Comparison of ENCODE assay signal across 11 cellular contexts in genomic region chr18:13379062-13379800, GRCh38.
DNase-seq lines count a peak whose midpoint lies in the region; ATAC-seq and TF ChIP-seq lines count a peak whose summit lies in the region.
"Had no signal": no experiment of that assay in that cellular context is flagged by ENCODE, and none has a peak within 500 bp of the region (broad histone marks: within the 10 kb centered on the region; RNA-seq: fewer than 3 reads in every experiment).

No MANE protein-coding gene starts in this region.

- TF ChIP-seq CTCF in GM20000 (IDR thresholded peaks at IDR 0.05; ENCODE audit: extremely low read depth, missing control alignments), result no peak

- H3K27ac Mint-ChIP-seq in activated naive CD8-positive, alpha-beta T cell, result peak overlapping the region; percentile 99

- H3K36me3 Mint-ChIP-seq in activated naive CD8-positive, alpha-beta T cell, result no peaks in the 10 kb centered on the region

- intact Hi-C loops in Right ventricle myocardium inferior (cut with DNase I) (loop anchor here (2.0 kb wide), 1 partner anchor 156 kb away; no protein-coding TSS in a partner anchor), left cardiac atrium (cut with DNase I) (loop anchor here (5.0 to 10.0 kb wide), 2 partner anchors 94 to 147 kb away; no protein-coding TSS in a partner anchor)

- no peaks in the 10 kb centered on the region for H3K9me3 Mint-ChIP-seq in activated naive CD8-positive, alpha-beta T cell (ENCODE audit: low read depth)

- ATAC-seq in Right ventricle myocardium inferior, result peak; percentile 27
- ATAC-seq in left cardiac atrium, result no peak
- ATAC-seq in HG02870 (IDR thresholded peaks at IDR 0.05; ENCODE audit: unreplicated experiment), result no peak
- no peak for ATAC-seq in GM18520 (IDR thresholded peaks at IDR 0.05; ENCODE audit: unreplicated experiment)
- ATAC-seq: activated CD4-positive, CD25-positive, alpha-beta regulatory T cell treated with anti-CD3 and anti-CD28 coated beads, Interleukin-2, amount 50 U/mL, for 24 hours had no signal

- no peaks in the 10 kb centered on the region for H3K27me3 Mint-ChIP-seq in activated naive CD8-positive, alpha-beta T cell

- peaks cover 85% of the 10 kb centered on the region for H3K4me1 Mint-ChIP-seq in activated naive CD8-positive, alpha-beta T cell (ENCODE audit: low read depth)

- DNase-seq in Right ventricle myocardium inferior (ENCODE audit: missing footprints), result no peak
- no peak for DNase-seq in left cardiac atrium
- DNase-seq in islet precursor cell, result peak; percentile 43
- DNase-seq in ureter (ENCODE audit: low spot score), result peak; percentile 40
- DNase-seq in GM20000 (ENCODE audit: low spot score), result no peak
- DNase-seq: effector CD4-positive, alpha-beta T cell; NK-92 treated with Interleukin-12 subunit alpha and Interleukin-12 subunit beta, amount 100 ng/mL, for 24 hours had no signal

- no peak overlapping the region for H3K4me3 Mint-ChIP-seq in activated naive CD8-positive, alpha-beta T cell

Comparison
In these comparisons a context has a peak if more than half of its experiments do, and no peak if none do; other contexts are left out.
1. DNase-seq: peak in islet precursor cell (single experiment) and ureter (single experiment); none in Right ventricle myocardium inferior (single experiment), left cardiac atrium (single experiment) and GM20000 (single experiment).